In the genomic region with DNA sequence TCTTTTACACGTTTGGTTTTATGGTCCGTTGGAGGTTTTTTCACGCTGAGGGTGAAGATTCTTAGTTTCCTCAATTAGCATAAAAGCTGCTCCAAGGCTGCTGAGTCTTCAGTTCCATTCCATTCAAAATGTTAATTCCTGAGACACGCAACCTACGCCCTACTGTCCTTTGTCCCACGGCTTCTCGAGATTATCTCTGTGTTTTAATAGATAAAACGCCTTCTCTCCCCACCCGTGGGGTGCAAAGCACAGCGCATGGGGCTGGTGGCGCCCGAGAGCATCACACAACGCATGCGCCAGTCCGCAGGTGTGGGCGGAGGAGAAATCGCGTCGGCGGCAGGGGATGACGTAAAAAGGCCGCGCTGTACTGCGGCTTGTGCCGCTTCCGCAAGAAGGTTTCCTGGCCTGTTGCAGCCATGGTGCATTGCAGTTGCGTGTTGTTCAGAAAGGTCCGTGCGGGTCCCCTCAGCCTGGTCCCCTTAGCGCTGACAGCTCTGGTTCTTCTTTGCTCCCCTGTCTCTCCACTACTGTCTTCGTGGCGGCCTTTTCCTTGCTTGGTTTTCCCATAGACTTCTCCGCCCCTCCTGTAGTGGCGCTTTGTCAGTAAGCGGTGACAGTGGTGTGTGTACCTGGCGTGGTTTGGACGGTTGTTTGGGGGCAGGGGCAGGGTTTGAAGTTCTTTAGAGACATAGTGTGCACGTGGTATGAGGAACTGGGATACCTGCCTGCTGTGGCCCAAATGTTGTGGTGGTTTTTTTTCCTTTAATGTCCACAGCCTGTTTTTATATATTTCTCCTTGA, we compare ENCODE assay signal across 1 cellular context.
A peak's percentile ranks its signal among the peaks of the same experiment; 100 is the strongest.
TF ChIP-seq lines count a peak whose summit lies in the region.

A gene with protein sequence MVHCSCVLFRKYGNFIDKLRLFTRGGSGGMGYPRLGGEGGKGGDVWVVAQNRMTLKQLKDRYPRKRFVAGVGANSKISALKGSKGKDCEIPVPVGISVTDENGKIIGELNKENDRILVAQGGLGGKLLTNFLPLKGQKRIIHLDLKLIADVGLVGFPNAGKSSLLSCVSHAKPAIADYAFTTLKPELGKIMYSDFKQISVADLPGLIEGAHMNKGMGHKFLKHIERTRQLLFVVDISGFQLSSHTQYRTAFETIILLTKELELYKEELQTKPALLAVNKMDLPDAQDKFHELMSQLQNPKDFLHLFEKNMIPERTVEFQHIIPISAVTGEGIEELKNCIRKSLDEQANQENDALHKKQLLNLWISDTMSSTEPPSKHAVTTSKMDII (plus strand): TSS at position 391 of the 800 bp plus-strand sequence. CDS start 26 bp downstream, at position 417.

TF ChIP-seq in H1, 55 proteins besides CTCF, POLR2A, EP300 and RAD21 (continues in another document):
- no peak for TF ChIP-seq CBX5 (IDR thresholded peaks at IDR 0.05; ENCODE audit: low read depth, low read length)
- TF ChIP-seq SIRT6 (IDR thresholded peaks at IDR 0.05; ENCODE audit: low read length) = no peak
- peak; percentile 73 for TF ChIP-seq CTBP2 (IDR thresholded peaks at IDR 0.05; ENCODE audit: borderline replicate concordance, insufficient read depth, insufficient read length, low read length)
- no peak for TF ChIP-seq CBX8 (IDR thresholded peaks at IDR 0.05; ENCODE audit: borderline replicate concordance, low read depth, low read length)
- no peak for TF ChIP-seq CHD2 (IDR thresholded peaks at IDR 0.05; ENCODE audit: low read length)
- TF ChIP-seq, protein P1, sequence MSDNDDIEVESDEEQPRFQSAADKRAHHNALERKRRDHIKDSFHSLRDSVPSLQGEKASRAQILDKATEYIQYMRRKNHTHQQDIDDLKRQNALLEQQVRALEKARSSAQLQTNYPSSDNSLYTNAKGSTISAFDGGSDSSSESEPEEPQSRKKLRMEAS (IDR thresholded peaks at IDR 0.05) = peak; percentile 75
- no peak for TF ChIP-seq MAFK (IDR thresholded peaks at IDR 0.05; ENCODE audit: low read depth, low read length)
- TF ChIP-seq CREB1 (IDR thresholded peaks at IDR 0.05) = peak; percentile 99
- TF ChIP-seq BACH1 (IDR thresholded peaks at IDR 0.05; ENCODE audit: low read length) = peak; percentile 59
- TF ChIP-seq ASH2L (IDR thresholded peaks at IDR 0.05; ENCODE audit: low read length) = peak; percentile 87
- TF ChIP-seq TCF12 (IDR thresholded peaks at IDR 0.05; ENCODE audit: low read depth, low read length) = no peak; the same call in 1 of the 2 replicates
- TF ChIP-seq, protein P2, sequence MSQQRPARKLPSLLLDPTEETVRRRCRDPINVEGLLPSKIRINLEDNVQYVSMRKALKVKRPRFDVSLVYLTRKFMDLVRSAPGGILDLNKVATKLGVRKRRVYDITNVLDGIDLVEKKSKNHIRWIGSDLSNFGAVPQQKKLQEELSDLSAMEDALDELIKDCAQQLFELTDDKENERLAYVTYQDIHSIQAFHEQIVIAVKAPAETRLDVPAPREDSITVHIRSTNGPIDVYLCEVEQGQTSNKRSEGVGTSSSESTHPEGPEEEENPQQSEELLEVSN (IDR thresholded peaks at IDR 0.05) = no peak
- 0 out of 2 replicates have a peak, but pooled peaks have one; percentile 40 for TF ChIP-seq SP1 (IDR thresholded peaks at IDR 0.05; ENCODE audit: low read depth, low read length)
- peak; percentile 77; the same call in 1 of the 2 replicates for TF ChIP-seq YY1 (IDR thresholded peaks at IDR 0.05; ENCODE audit: low read depth, low read length)
- TF ChIP-seq, protein P3, sequence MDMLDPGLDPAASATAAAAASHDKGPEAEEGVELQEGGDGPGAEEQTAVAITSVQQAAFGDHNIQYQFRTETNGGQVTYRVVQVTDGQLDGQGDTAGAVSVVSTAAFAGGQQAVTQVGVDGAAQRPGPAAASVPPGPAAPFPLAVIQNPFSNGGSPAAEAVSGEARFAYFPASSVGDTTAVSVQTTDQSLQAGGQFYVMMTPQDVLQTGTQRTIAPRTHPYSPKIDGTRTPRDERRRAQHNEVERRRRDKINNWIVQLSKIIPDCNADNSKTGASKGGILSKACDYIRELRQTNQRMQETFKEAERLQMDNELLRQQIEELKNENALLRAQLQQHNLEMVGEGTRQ (IDR thresholded peaks at IDR 0.05; ENCODE audit: low read length) = no peak
- TF ChIP-seq EZH2 (IDR thresholded peaks at IDR 0.05; ENCODE audit: low read depth, low read length, severe bottlenecking) = no peak
- TF ChIP-seq GTF2F1 (IDR thresholded peaks at IDR 0.05; ENCODE audit: borderline replicate concordance, low read depth, low read length) = no peak
- TF ChIP-seq SUZ12 (IDR thresholded peaks at IDR 0.05; ENCODE audit: low read length) = no peak
- peak; percentile 80 for TF ChIP-seq SRF (IDR thresholded peaks at IDR 0.05; ENCODE audit: low read depth, low read length)
- TF ChIP-seq RFX5 (IDR thresholded peaks at IDR 0.05; ENCODE audit: borderline replicate concordance, low read depth, low read length) = no peak
- TF ChIP-seq POLR2AphosphoS5 (IDR thresholded peaks at IDR 0.05; ENCODE audit: low read depth, low read length) = peak; percentile 98
- TF ChIP-seq, protein P4, sequence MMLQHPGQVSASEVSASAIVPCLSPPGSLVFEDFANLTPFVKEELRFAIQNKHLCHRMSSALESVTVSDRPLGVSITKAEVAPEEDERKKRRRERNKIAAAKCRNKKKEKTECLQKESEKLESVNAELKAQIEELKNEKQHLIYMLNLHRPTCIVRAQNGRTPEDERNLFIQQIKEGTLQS (IDR thresholded peaks at IDR 0.05; ENCODE audit: insufficient read depth, low read depth, low read length) = peak; percentile 94
- TF ChIP-seq KDM1A (IDR thresholded peaks at IDR 0.05; ENCODE audit: borderline replicate concordance, low read length) = no peak
- peak; percentile 92 for TF ChIP-seq TAF1 (IDR thresholded peaks at IDR 0.05; ENCODE audit: low read depth, low read length)
- TF ChIP-seq SIX5 (IDR thresholded peaks at IDR 0.05; ENCODE audit: low read depth, low read length) = no peak
- peak; percentile 30; the same call in 1 of the 2 replicates for TF ChIP-seq CEBPB (IDR thresholded peaks at IDR 0.05; ENCODE audit: low read depth, low read length)
- TF ChIP-seq RNF2 (IDR thresholded peaks at IDR 0.05; ENCODE audit: borderline replicate concordance, low read depth, low read length, missing control alignments, poor library complexity, severe bottlenecking) = no peak
- 0 out of 2 replicates have a peak, but pooled peaks have one; percentile 52 for TF ChIP-seq SP4 (IDR thresholded peaks at IDR 0.05; ENCODE audit: low read length)
- peak; percentile 85 for TF ChIP-seq TBP (IDR thresholded peaks at IDR 0.05; ENCODE audit: low read depth, low read length)
- peak; percentile 96 for TF ChIP-seq SAP30 (IDR thresholded peaks at IDR 0.05; ENCODE audit: insufficient read depth, insufficient replicate concordance, low read length)
- no peak for TF ChIP-seq JUN (IDR thresholded peaks at IDR 0.05; ENCODE audit: low read depth, low read length)
- TF ChIP-seq TAF7 (optimal IDR thresholded peaks at IDR 0.05; ENCODE audit: borderline replicate concordance, low read depth, low read length) = no peak
- no peak for TF ChIP-seq NANOG (IDR thresholded peaks at IDR 0.05; ENCODE audit: insufficient read depth, low read depth, low read length, poor library complexity, severe bottlenecking)
- no peak for TF ChIP-seq ZNF274 (IDR thresholded peaks at IDR 0.05; ENCODE audit: borderline replicate concordance, extremely low read depth, low read length)
- TF ChIP-seq TEAD4 (IDR thresholded peaks at IDR 0.05; ENCODE audit: low read depth, low read length) = no peak
- TF ChIP-seq SP2 (IDR thresholded peaks at IDR 0.05; ENCODE audit: low read length) = no peak
- TF ChIP-seq KDM5A (IDR thresholded peaks at IDR 0.05; ENCODE audit: low read length) = peak; percentile 86
- TF ChIP-seq KDM4A (IDR thresholded peaks at IDR 0.05; ENCODE audit: low read depth, low read length, severe bottlenecking) = peak; percentile 94
- TF ChIP-seq GABPA (IDR thresholded peaks at IDR 0.05; ENCODE audit: borderline replicate concordance, insufficient read depth, low read length) = no peak
- peak; percentile 28 to 90; a peak in 2 of 4 replicates for TF ChIP-seq HDAC2 (IDR thresholded peaks at IDR 0.05; ENCODE audit: borderline replicate concordance in 1 of 2, low read depth in 2 of 2, low read length in 2 of 2)
- TF ChIP-seq SIN3A (conservative IDR thresholded peaks at IDR 0.05 in 1 of 2, IDR thresholded peaks at IDR 0.05 in 1 of 2; ENCODE audit: low read depth in 1 of 2, low read length in 2 of 2) = peak; percentile 96 to 97; a peak in 3 of 4 replicates
- no peak for TF ChIP-seq BRCA1 (IDR thresholded peaks at IDR 0.05; ENCODE audit: low read depth, low read length)
- no peak for TF ChIP-seq CHD1 (IDR thresholded peaks at IDR 0.05; ENCODE audit: low read depth, low read length)
- peak; percentile 85 for TF ChIP-seq NRF1 (IDR thresholded peaks at IDR 0.05; ENCODE audit: low read depth, low read length)
- TF ChIP-seq HDAC6 (IDR thresholded peaks at IDR 0.05; ENCODE audit: low read depth, low read length) = no peak
- TF ChIP-seq RBBP5 (IDR thresholded peaks at IDR 0.05; ENCODE audit: borderline replicate concordance, low read depth, low read length) = peak; percentile 89; the same call in 1 of the 2 replicates
- peak; percentile 93 for TF ChIP-seq EGR1 (IDR thresholded peaks at IDR 0.05; ENCODE audit: borderline replicate concordance, low read depth, low read length)
- TF ChIP-seq, protein P5, sequence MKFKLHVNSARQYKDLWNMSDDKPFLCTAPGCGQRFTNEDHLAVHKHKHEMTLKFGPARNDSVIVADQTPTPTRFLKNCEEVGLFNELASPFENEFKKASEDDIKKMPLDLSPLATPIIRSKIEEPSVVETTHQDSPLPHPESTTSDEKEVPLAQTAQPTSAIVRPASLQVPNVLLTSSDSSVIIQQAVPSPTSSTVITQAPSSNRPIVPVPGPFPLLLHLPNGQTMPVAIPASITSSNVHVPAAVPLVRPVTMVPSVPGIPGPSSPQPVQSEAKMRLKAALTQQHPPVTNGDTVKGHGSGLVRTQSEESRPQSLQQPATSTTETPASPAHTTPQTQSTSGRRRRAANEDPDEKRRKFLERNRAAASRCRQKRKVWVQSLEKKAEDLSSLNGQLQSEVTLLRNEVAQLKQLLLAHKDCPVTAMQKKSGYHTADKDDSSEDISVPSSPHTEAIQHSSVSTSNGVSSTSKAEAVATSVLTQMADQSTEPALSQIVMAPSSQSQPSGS (IDR thresholded peaks at IDR 0.05; ENCODE audit: low read length) = no peak
- TF ChIP-seq FOSL1 (IDR thresholded peaks at IDR 0.05; ENCODE audit: insufficient read depth, low read depth, low read length) = no peak
- no peak for TF ChIP-seq RXRA (IDR thresholded peaks at IDR 0.05; ENCODE audit: insufficient read depth, low read depth, low read length)
- no peak for TF ChIP-seq BCL11A (IDR thresholded peaks at IDR 0.05; ENCODE audit: low read depth in 2 of 2, low read length in 2 of 2)
- no peak for TF ChIP-seq POU5F1 (IDR thresholded peaks at IDR 0.05; ENCODE audit: low read depth, low read length)
- TF ChIP-seq PHF8 (conservative IDR thresholded peaks at IDR 0.05; ENCODE audit: low read depth, low read length) = peak; percentile 97
